ENCODE assay signal across 30 cellular contexts in the genomic region with DNA sequence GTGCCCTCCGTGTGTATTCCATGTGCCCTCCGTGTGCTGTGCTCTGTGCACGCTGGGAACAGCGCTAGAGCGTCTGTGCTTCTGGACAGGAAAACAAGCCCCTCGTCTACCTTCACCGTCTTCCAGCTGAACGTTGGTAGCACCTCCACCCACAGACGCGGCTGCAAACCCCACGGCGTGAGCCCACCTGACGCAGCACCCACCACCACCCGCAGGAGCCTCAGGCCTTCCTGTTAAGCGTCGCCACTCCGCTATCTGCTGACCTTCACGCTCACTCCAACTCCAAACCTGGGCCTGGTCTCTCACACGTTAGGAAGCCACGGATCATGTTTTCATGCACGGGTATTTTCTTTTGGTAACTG.
"Had no signal": no experiment of that assay in that cellular context is flagged by ENCODE, and none has a peak within 500 bp of the region (broad histone marks: within the 10 kb centered on the region; RNA-seq: fewer than 3 reads in every experiment).

No MANE protein-coding gene starts in this region.

- H3K27ac Mint-ChIP-seq: activated CD4-positive, alpha-beta memory T cell treated with anti-CD3 and anti-CD28 coated beads for 36 hours; activated CD4-positive, alpha-beta T cell treated with anti-CD3 and anti-CD28 coated beads for 36 hours; activated CD4-positive, alpha-beta T cell treated with anti-CD3 and anti-CD28 coated beads, Interleukin-2, amount 10 ng/mL, durations not matched to agents 24 days and 14 days; activated CD8-positive, alpha-beta memory T cell treated with anti-CD3 and anti-CD28 coated beads, Interleukin-2, amount 10 ng/mL, durations not matched to agents 7 days and 5 days; activated CD8-positive, alpha-beta T cell treated with anti-CD3 and anti-CD28 coated beads, Interleukin-2, amount 10 ng/mL, durations not matched to agents 7 days and 5 days; activated naive CD8-positive, alpha-beta T cell; activated T-cell treated with anti-CD3 and anti-CD28 coated beads, Interleukin-2, amount 50 U/mL, for 24 hours; activated T-cell treated with anti-CD3 and anti-CD28 coated beads, Interleukin-2, amount 50 U/mL, for 72 hours; effector memory CD8-positive, alpha-beta T cell; T-cell; T-helper 1 cell treated with Interleukin-12 subunit alpha and Interleukin-12 subunit beta and Interleukin-4 antibody, amounts not matched to agents 30 μg/mL and 1 μg/mL, for 36 hours; T-helper 2 cell treated with Interferon-gamma antibody and Interleukin-4, amounts not matched to agents 5 μg/mL and 100 μg/mL, for 36 hours had no signal

- H3K9me3 Mint-ChIP-seq: activated CD4-positive, alpha-beta memory T cell treated with anti-CD3 and anti-CD28 coated beads for 36 hours; activated CD4-positive, alpha-beta T cell treated with anti-CD3 and anti-CD28 coated beads, Interleukin-2, amount 10 ng/mL, durations not matched to agents 24 days and 14 days; activated T-cell treated with anti-CD3 and anti-CD28 coated beads, Interleukin-2, amount 50 U/mL, for 24 hours; activated T-cell treated with anti-CD3 and anti-CD28 coated beads, Interleukin-2, amount 50 U/mL, for 72 hours; effector memory CD8-positive, alpha-beta T cell; T-cell; T-helper 1 cell treated with Interleukin-12 subunit alpha and Interleukin-12 subunit beta and Interleukin-4 antibody, amounts not matched to agents 30 μg/mL and 1 μg/mL, for 36 hours; T-helper 2 cell treated with Interferon-gamma antibody and Interleukin-4, amounts not matched to agents 5 μg/mL and 100 μg/mL, for 36 hours had no signal

- DNase-seq: activated CD4-positive, alpha-beta memory T cell treated with anti-CD3 and anti-CD28 coated beads for 36 hours; activated CD4-positive, alpha-beta T cell treated with anti-CD3 and anti-CD28 coated beads for 36 hours; activated CD4-positive, alpha-beta T cell treated with anti-CD3 and anti-CD28 coated beads, Interleukin-2, amount 10 ng/mL, durations not matched to agents 24 days and 14 days; activated CD4-positive, CD25-positive, alpha-beta regulatory T cell; activated CD4-positive, CD25-positive, alpha-beta regulatory T cell treated with anti-CD3 and anti-CD28 coated beads, Interleukin-2, amount 50 U/mL, for 72 hours; activated CD8-positive, alpha-beta memory T cell treated with anti-CD3 and anti-CD28 coated beads, Interleukin-2, amount 10 ng/mL, durations not matched to agents 7 days and 5 days; activated CD8-positive, alpha-beta memory T cell treated with anti-CD3 and anti-CD28 coated beads, Interleukin-2, amount 50 U/mL, for 4 hours; activated CD8-positive, alpha-beta T cell treated with anti-CD3 and anti-CD28 coated beads, Interleukin-2, amount 10 ng/mL, durations not matched to agents 7 days and 5 days; activated gamma-delta T cell; activated naive CD4-positive, alpha-beta T cell treated with anti-CD3 and anti-CD28 coated beads, Interleukin-2, amount 50 U/mL, for 16 hours; activated naive CD4-positive, alpha-beta T cell treated with Interleukin-2 at 50 U/mL for 16 hours; activated T-cell treated with anti-CD3 and anti-CD28 coated beads, Interleukin-2, amount 50 U/mL, for 24 hours; activated T-cell treated with anti-CD3 and anti-CD28 coated beads, Interleukin-2, amount 50 U/mL, for 72 hours; amniotic stem cell; anterior cingulate cortex; brain microvascular endothelial cell; cortex of kidney; dermis blood vessel endothelial cell; effector CD4-positive, alpha-beta T cell; effector memory CD8-positive, alpha-beta T cell; esophagus squamous epithelium; foreskin melanocyte; heart right ventricle; T-cell; T1000 had no signal

- H3K36me3 ChIP-seq: brain microvascular endothelial cell, esophagus squamous epithelium, gastroesophageal sphincter, heart right ventricle had no signal

- H3K9me3 ChIP-seq: esophagus squamous epithelium, gastroesophageal sphincter, heart right ventricle had no signal

- H3K4me3 Mint-ChIP-seq: activated CD4-positive, alpha-beta memory T cell treated with anti-CD3 and anti-CD28 coated beads for 36 hours; activated CD4-positive, alpha-beta T cell treated with anti-CD3 and anti-CD28 coated beads for 36 hours; activated CD4-positive, alpha-beta T cell treated with anti-CD3 and anti-CD28 coated beads, Interleukin-2, amount 10 ng/mL, durations not matched to agents 24 days and 14 days; activated CD8-positive, alpha-beta memory T cell treated with anti-CD3 and anti-CD28 coated beads, Interleukin-2, amount 10 ng/mL, durations not matched to agents 7 days and 5 days; activated CD8-positive, alpha-beta T cell treated with anti-CD3 and anti-CD28 coated beads, Interleukin-2, amount 10 ng/mL, durations not matched to agents 7 days and 5 days; activated naive CD8-positive, alpha-beta T cell; activated T-cell treated with anti-CD3 and anti-CD28 coated beads, Interleukin-2, amount 50 U/mL, for 24 hours; activated T-cell treated with anti-CD3 and anti-CD28 coated beads, Interleukin-2, amount 50 U/mL, for 72 hours; effector memory CD8-positive, alpha-beta T cell; T-cell; T-helper 1 cell treated with Interleukin-12 subunit alpha and Interleukin-12 subunit beta and Interleukin-4 antibody, amounts not matched to agents 30 μg/mL and 1 μg/mL, for 36 hours; T-helper 2 cell treated with Interferon-gamma antibody and Interleukin-4, amounts not matched to agents 5 μg/mL and 100 μg/mL, for 36 hours had no signal

- H3K4me3 ChIP-seq: esophagus squamous epithelium, gastroesophageal sphincter, heart right ventricle had no signal

- H3K36me3 Mint-ChIP-seq: activated CD4-positive, alpha-beta memory T cell treated with anti-CD3 and anti-CD28 coated beads for 36 hours; activated CD8-positive, alpha-beta memory T cell treated with anti-CD3 and anti-CD28 coated beads, Interleukin-2, amount 10 ng/mL, durations not matched to agents 7 days and 5 days; activated naive CD8-positive, alpha-beta T cell; T-cell had no signal

- H3K4me1 ChIP-seq: esophagus squamous epithelium, gastroesophageal sphincter, heart right ventricle had no signal

- H3K27me3 Mint-ChIP-seq: activated CD4-positive, alpha-beta T cell treated with anti-CD3 and anti-CD28 coated beads, Interleukin-2, amount 10 ng/mL, durations not matched to agents 24 days and 14 days; activated CD8-positive, alpha-beta memory T cell treated with anti-CD3 and anti-CD28 coated beads, Interleukin-2, amount 10 ng/mL, durations not matched to agents 7 days and 5 days; activated naive CD8-positive, alpha-beta T cell had no signal

- H3K27me3 ChIP-seq: brain microvascular endothelial cell had no signal

- H3K4me1 Mint-ChIP-seq: activated CD4-positive, alpha-beta T cell treated with anti-CD3 and anti-CD28 coated beads for 36 hours; activated CD4-positive, alpha-beta T cell treated with anti-CD3 and anti-CD28 coated beads, Interleukin-2, amount 10 ng/mL, durations not matched to agents 24 days and 14 days; activated CD8-positive, alpha-beta memory T cell treated with anti-CD3 and anti-CD28 coated beads, Interleukin-2, amount 10 ng/mL, durations not matched to agents 7 days and 5 days; T-cell had no signal

- H3K27ac ChIP-seq: brain microvascular endothelial cell, epithelial cell of prostate, esophagus squamous epithelium, gastroesophageal sphincter, heart right ventricle had no signal

- ATAC-seq: activated CD4-positive, alpha-beta T cell treated with anti-CD3 and anti-CD28 coated beads for 36 hours; activated CD8-positive, alpha-beta memory T cell treated with anti-CD3 and anti-CD28 coated beads, Interleukin-2, amount 10 ng/mL, durations not matched to agents 7 days and 5 days; activated CD8-positive, alpha-beta T cell treated with anti-CD3 and anti-CD28 coated beads, Interleukin-2, amount 10 ng/mL, durations not matched to agents 7 days and 5 days; activated T-cell treated with anti-CD3 and anti-CD28 coated beads, Interleukin-2, amount 50 U/mL, for 72 hours; effector memory CD8-positive, alpha-beta T cell; gastroesophageal sphincter; heart right ventricle; T-cell had no signal
